In the genomic region with DNA sequence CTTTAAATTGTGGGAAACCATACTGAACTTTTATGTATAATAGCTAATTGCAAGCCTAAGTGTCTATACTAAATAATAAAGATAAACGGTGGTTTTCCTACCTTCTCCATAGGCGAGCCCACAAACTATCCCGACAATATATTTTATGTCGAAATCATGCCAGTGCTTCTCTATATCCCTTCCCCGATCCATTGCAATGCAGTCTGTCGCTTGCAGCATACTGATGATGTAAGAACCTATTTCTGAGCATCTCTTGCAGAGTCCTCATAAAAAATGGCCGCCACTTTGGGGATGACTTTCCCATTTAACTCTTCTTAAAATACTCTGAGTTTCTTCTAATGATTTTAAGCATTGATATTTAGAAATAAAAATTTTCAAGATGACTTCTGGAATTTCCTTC, we compare ENCODE assay signal across 38 cellular contexts. TPM values are rescaled to one million over a fixed set of nuclear protein-coding genes. Genes with fewer than 3 reads are reported as not detected.
"Had no signal": no experiment of that assay in that cellular context is flagged by ENCODE, and none has a peak within 500 bp of the region (broad histone marks: within the 10 kb centered on the region; RNA-seq: fewer than 3 reads in every experiment).

No MANE protein-coding gene starts in this region.

- H3K27ac ChIP-seq: ascending aorta, cardiac muscle cell, VCaP had no signal

- H3K9me3 Mint-ChIP-seq: activated B cell treated with CpG ODN at 0.5 μM for 24 hours; activated CD4-positive, alpha-beta memory T cell treated with anti-CD3 and anti-CD28 coated beads, Interleukin-2, amount 10 ng/mL, durations not matched to agents 7 days and 5 days; activated CD4-positive, alpha-beta T cell treated with anti-CD3 and anti-CD28 coated beads, Interleukin-2, amount 10 ng/mL, durations not matched to agents 7 days and 5 days; activated naive CD4-positive, alpha-beta T cell treated with anti-CD3 and anti-CD28 coated beads, Interleukin-2, amount 10 ng/mL, durations not matched to agents 7 days and 5 days; activated naive CD4-positive, alpha-beta T cell treated with anti-CD3 and anti-CD28 coated beads, Interleukin-2, amount 50 U/mL, for 24 hours; activated naive CD8-positive, alpha-beta T cell treated with anti-CD3 and anti-CD28 coated beads, Interleukin-2, amount 10 ng/mL, durations not matched to agents 7 days and 5 days; activated naive CD8-positive, alpha-beta T cell treated with anti-CD3 and anti-CD28 coated beads, Interleukin-2, amount 50 U/mL, for 24 hours; activated T-helper 2 cell treated with anti-CD3 and anti-CD28 coated beads, Interferon-gamma antibody, Interleukin-2, Interleukin-4, amounts not matched to agents 10 μg/mL and 5 μg/mL and 100 μg/mL, durations not matched to agents 14 hours and 24 hours and 36 hours; central memory CD8-positive, alpha-beta T cell; T-helper 1 cell treated with Interleukin-12 subunit alpha and Interleukin-12 subunit beta and Interleukin-4 antibody, amounts not matched to agents 30 μg/mL and 1 μg/mL, for 36 hours; T-helper 2 cell treated with Interferon-gamma antibody and Interleukin-4, amounts not matched to agents 5 μg/mL and 100 μg/mL, for 36 hours had no signal

- H3K4me3 ChIP-seq: ascending aorta, cardiac muscle cell had no signal

- H3K27ac Mint-ChIP-seq: activated B cell treated with CpG ODN at 0.5 μM for 24 hours; activated CD4-positive, alpha-beta memory T cell treated with anti-CD3 and anti-CD28 coated beads, Interleukin-2, amount 10 ng/mL, durations not matched to agents 7 days and 5 days; activated CD4-positive, alpha-beta T cell treated with anti-CD3 and anti-CD28 coated beads for 36 hours; activated CD4-positive, alpha-beta T cell treated with anti-CD3 and anti-CD28 coated beads, Interleukin-2, amount 10 ng/mL, durations not matched to agents 7 days and 5 days; activated CD8-positive, alpha-beta memory T cell treated with anti-CD3 and anti-CD28 coated beads, Interleukin-2, amount 10 ng/mL, durations not matched to agents 7 days and 5 days; activated CD8-positive, alpha-beta T cell treated with anti-CD3 and anti-CD28 coated beads, Interleukin-2, amount 10 ng/mL, durations not matched to agents 7 days and 5 days; activated naive CD4-positive, alpha-beta T cell treated with anti-CD3 and anti-CD28 coated beads, Interleukin-2, amount 10 ng/mL, durations not matched to agents 7 days and 5 days; activated naive CD4-positive, alpha-beta T cell treated with anti-CD3 and anti-CD28 coated beads, Interleukin-2, amount 50 U/mL, for 24 hours; activated naive CD8-positive, alpha-beta T cell; activated naive CD8-positive, alpha-beta T cell treated with anti-CD3 and anti-CD28 coated beads, Interleukin-2, amount 10 ng/mL, durations not matched to agents 7 days and 5 days; activated naive CD8-positive, alpha-beta T cell treated with anti-CD3 and anti-CD28 coated beads, Interleukin-2, amount 50 U/mL, for 24 hours; activated T-cell treated with anti-CD3 and anti-CD28 coated beads, Interleukin-2, amount 50 U/mL, for 24 hours; activated T-helper 2 cell treated with anti-CD3 and anti-CD28 coated beads, Interferon-gamma antibody, Interleukin-2, Interleukin-4, amounts not matched to agents 10 μg/mL and 5 μg/mL and 100 μg/mL, durations not matched to agents 14 hours and 24 hours and 36 hours; brain; T-helper 1 cell treated with Interleukin-12 subunit alpha and Interleukin-12 subunit beta and Interleukin-4 antibody, amounts not matched to agents 30 μg/mL and 1 μg/mL, for 36 hours; T-helper 2 cell treated with Interferon-gamma antibody and Interleukin-4, amounts not matched to agents 5 μg/mL and 100 μg/mL, for 36 hours had no signal

- H3K4me3 Mint-ChIP-seq: activated B cell treated with CpG ODN at 0.5 μM for 24 hours; activated CD4-positive, alpha-beta memory T cell treated with anti-CD3 and anti-CD28 coated beads, Interleukin-2, amount 10 ng/mL, durations not matched to agents 7 days and 5 days; activated CD4-positive, alpha-beta T cell treated with anti-CD3 and anti-CD28 coated beads for 36 hours; activated CD4-positive, alpha-beta T cell treated with anti-CD3 and anti-CD28 coated beads, Interleukin-2, amount 10 ng/mL, durations not matched to agents 7 days and 5 days; activated CD8-positive, alpha-beta memory T cell treated with anti-CD3 and anti-CD28 coated beads, Interleukin-2, amount 10 ng/mL, durations not matched to agents 7 days and 5 days; activated CD8-positive, alpha-beta T cell treated with anti-CD3 and anti-CD28 coated beads, Interleukin-2, amount 10 ng/mL, durations not matched to agents 7 days and 5 days; activated naive CD4-positive, alpha-beta T cell treated with anti-CD3 and anti-CD28 coated beads, Interleukin-2, amount 10 ng/mL, durations not matched to agents 7 days and 5 days; activated naive CD4-positive, alpha-beta T cell treated with anti-CD3 and anti-CD28 coated beads, Interleukin-2, amount 50 U/mL, for 24 hours; activated naive CD8-positive, alpha-beta T cell; activated naive CD8-positive, alpha-beta T cell treated with anti-CD3 and anti-CD28 coated beads, Interleukin-2, amount 10 ng/mL, durations not matched to agents 7 days and 5 days; activated naive CD8-positive, alpha-beta T cell treated with anti-CD3 and anti-CD28 coated beads, Interleukin-2, amount 50 U/mL, for 24 hours; activated T-cell treated with anti-CD3 and anti-CD28 coated beads, Interleukin-2, amount 50 U/mL, for 24 hours; brain; central memory CD8-positive, alpha-beta T cell; T-helper 1 cell treated with Interleukin-12 subunit alpha and Interleukin-12 subunit beta and Interleukin-4 antibody, amounts not matched to agents 30 μg/mL and 1 μg/mL, for 36 hours; T-helper 2 cell treated with Interferon-gamma antibody and Interleukin-4, amounts not matched to agents 5 μg/mL and 100 μg/mL, for 36 hours had no signal

- H3K4me1 ChIP-seq: ascending aorta had no signal

- FAIRE-seq: bronchial epithelial cell, TTC549 had no signal

- DNase-seq: activated B cell treated with CpG ODN at 0.5 μM for 24 hours; activated CD4-positive, alpha-beta memory T cell treated with anti-CD3 and anti-CD28 coated beads, Interleukin-2, amount 10 ng/mL, durations not matched to agents 7 days and 5 days; activated CD4-positive, alpha-beta T cell treated with anti-CD3 and anti-CD28 coated beads for 1 hour; activated CD4-positive, alpha-beta T cell treated with anti-CD3 and anti-CD28 coated beads for 36 hours; activated CD4-positive, alpha-beta T cell treated with anti-CD3 and anti-CD28 coated beads for 48 hours; activated CD4-positive, alpha-beta T cell treated with anti-CD3 and anti-CD28 coated beads, Interleukin-2, amount 10 ng/mL, durations not matched to agents 7 days and 5 days; activated CD4-positive, alpha-beta T cell treated with anti-CD3 and anti-CD28 coated beads, Interleukin-2, amount 50 U/mL, for 48 hours; activated CD8-positive, alpha-beta memory T cell treated with anti-CD3 and anti-CD28 coated beads for 24 hours; activated CD8-positive, alpha-beta memory T cell treated with anti-CD3 and anti-CD28 coated beads, Interleukin-2, amount 10 ng/mL, durations not matched to agents 7 days and 5 days; activated CD8-positive, alpha-beta memory T cell treated with anti-CD3 and anti-CD28 coated beads, Interleukin-2, amount 50 U/mL, for 48 hours; activated CD8-positive, alpha-beta T cell treated with anti-CD3 and anti-CD28 coated beads, Interleukin-2, amount 10 ng/mL, durations not matched to agents 7 days and 5 days; activated effector memory CD4-positive, alpha-beta T cell treated with Interleukin-2 at 50 U/mL for 16 hours; activated gamma-delta T cell; activated naive CD4-positive, alpha-beta T cell treated with anti-CD3 and anti-CD28 coated beads, Interleukin-2, amount 10 ng/mL, durations not matched to agents 7 days and 5 days; activated naive CD4-positive, alpha-beta T cell treated with Interleukin-2 at 50 U/mL for 16 hours; activated naive CD8-positive, alpha-beta T cell treated with anti-CD3 and anti-CD28 coated beads, Interleukin-2, amount 10 ng/mL, durations not matched to agents 7 days and 5 days; activated naive CD8-positive, alpha-beta T cell treated with anti-CD3 and anti-CD28 coated beads, Interleukin-2, amount 50 U/mL, for 24 hours; activated T-cell treated with anti-CD3 and anti-CD28 coated beads, Interleukin-2, amount 50 U/mL, for 24 hours; activated T-cell treated with anti-CD3 and anti-CD28 coated beads, Interleukin-2, amount 50 U/mL, for 48 hours; amygdala; anterior cingulate cortex; caudate nucleus; cerebellar nuclear complex; T-helper 1 cell; T-helper 2 cell; T-helper 9 cell had no signal

- H3K4me1 Mint-ChIP-seq: activated B cell treated with CpG ODN at 0.5 μM for 24 hours; activated CD4-positive, alpha-beta memory T cell treated with anti-CD3 and anti-CD28 coated beads, Interleukin-2, amount 10 ng/mL, durations not matched to agents 7 days and 5 days; activated CD4-positive, alpha-beta T cell treated with anti-CD3 and anti-CD28 coated beads for 36 hours; activated CD4-positive, alpha-beta T cell treated with anti-CD3 and anti-CD28 coated beads, Interleukin-2, amount 10 ng/mL, durations not matched to agents 7 days and 5 days; activated CD8-positive, alpha-beta memory T cell treated with anti-CD3 and anti-CD28 coated beads, Interleukin-2, amount 10 ng/mL, durations not matched to agents 7 days and 5 days; activated naive CD4-positive, alpha-beta T cell treated with anti-CD3 and anti-CD28 coated beads, Interleukin-2, amount 10 ng/mL, durations not matched to agents 7 days and 5 days; activated naive CD4-positive, alpha-beta T cell treated with anti-CD3 and anti-CD28 coated beads, Interleukin-2, amount 50 U/mL, for 24 hours; activated naive CD8-positive, alpha-beta T cell treated with anti-CD3 and anti-CD28 coated beads, Interleukin-2, amount 10 ng/mL, durations not matched to agents 7 days and 5 days; activated naive CD8-positive, alpha-beta T cell treated with anti-CD3 and anti-CD28 coated beads, Interleukin-2, amount 50 U/mL, for 24 hours; brain; central memory CD8-positive, alpha-beta T cell had no signal

- H3K36me3 Mint-ChIP-seq: activated CD8-positive, alpha-beta memory T cell treated with anti-CD3 and anti-CD28 coated beads, Interleukin-2, amount 10 ng/mL, durations not matched to agents 7 days and 5 days; activated naive CD4-positive, alpha-beta T cell treated with anti-CD3 and anti-CD28 coated beads, Interleukin-2, amount 10 ng/mL, durations not matched to agents 7 days and 5 days; activated naive CD4-positive, alpha-beta T cell treated with anti-CD3 and anti-CD28 coated beads, Interleukin-2, amount 50 U/mL, for 24 hours; activated naive CD8-positive, alpha-beta T cell; activated naive CD8-positive, alpha-beta T cell treated with anti-CD3 and anti-CD28 coated beads, Interleukin-2, amount 10 ng/mL, durations not matched to agents 7 days and 5 days; brain had no signal

- ATAC-seq: activated CD4-positive, alpha-beta T cell treated with anti-CD3 and anti-CD28 coated beads for 36 hours; activated CD8-positive, alpha-beta memory T cell treated with anti-CD3 and anti-CD28 coated beads, Interleukin-2, amount 10 ng/mL, durations not matched to agents 7 days and 5 days; activated CD8-positive, alpha-beta T cell treated with anti-CD3 and anti-CD28 coated beads, Interleukin-2, amount 10 ng/mL, durations not matched to agents 7 days and 5 days; activated naive CD8-positive, alpha-beta T cell treated with anti-CD3 and anti-CD28 coated beads, Interleukin-2, amount 50 U/mL, for 24 hours had no signal

- H3K27me3 ChIP-seq: ascending aorta, cardiac muscle cell had no signal

- H3K36me3 ChIP-seq: ascending aorta, cardiac muscle cell had no signal

- H3K27me3 Mint-ChIP-seq: activated CD8-positive, alpha-beta memory T cell treated with anti-CD3 and anti-CD28 coated beads, Interleukin-2, amount 10 ng/mL, durations not matched to agents 7 days and 5 days; activated naive CD8-positive, alpha-beta T cell treated with anti-CD3 and anti-CD28 coated beads, Interleukin-2, amount 10 ng/mL, durations not matched to agents 7 days and 5 days had no signal

- H3K9me3 ChIP-seq: ascending aorta had no signal

RNA-seq across cellular contexts. Expression of a gene that starts 58.1 kb away (rescaled TPM):
- total RNA-seq: activated B cell treated with CpG ODN at 0.5 μM for 24 hours; activated CD4-positive, alpha-beta T cell treated with anti-CD3 and anti-CD28 coated beads for 36 hours; activated T-helper 2 cell treated with anti-CD3 and anti-CD28 coated beads, Interferon-gamma antibody, Interleukin-2, Interleukin-4, amounts not matched to agents 10 μg/mL and 5 μg/mL and 100 μg/mL, durations not matched to agents 14 hours and 24 hours and 36 hours; cardiac muscle cell had no signal
- polyA plus RNA-seq: cardiac muscle cell had no signal
